ENCODE assay signal across 16 cellular contexts in the genomic region with DNA sequence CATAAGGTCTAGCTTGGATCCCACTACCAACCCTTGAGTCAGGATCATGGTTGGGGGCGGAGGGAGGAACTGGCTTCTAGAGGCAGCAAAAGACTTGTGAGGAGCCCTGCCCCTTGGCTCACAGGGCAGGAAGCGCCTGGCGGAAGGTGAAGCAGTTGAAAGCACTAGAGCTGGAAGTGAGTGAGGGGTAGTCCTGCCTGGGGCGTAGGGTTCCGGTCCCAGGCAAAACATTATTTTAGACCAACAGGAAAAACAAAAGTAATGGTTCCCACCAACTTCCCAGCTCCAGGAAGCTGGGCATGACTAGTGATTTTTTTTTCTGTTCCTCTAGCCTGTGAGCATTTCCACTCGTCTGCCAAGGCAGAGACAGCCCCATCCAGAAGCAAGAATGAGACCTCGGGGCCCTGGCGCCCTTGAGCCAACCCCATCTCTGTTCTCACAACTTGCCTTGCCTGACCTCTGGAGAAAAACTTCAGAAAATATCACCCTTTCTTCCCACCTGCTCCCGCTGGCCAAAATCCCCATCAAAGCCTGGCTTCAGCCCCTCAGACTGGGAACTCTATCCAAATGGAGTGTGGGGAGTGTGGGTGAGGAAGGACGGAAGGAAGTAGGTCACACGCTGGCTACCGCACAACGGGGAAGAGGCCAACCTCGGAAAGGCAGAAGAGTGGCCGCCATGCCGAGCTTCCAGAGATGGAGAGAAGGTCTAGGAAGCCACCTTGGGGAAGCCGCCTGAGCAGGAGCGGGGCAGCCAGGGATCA. TPM values are rescaled to one million over a fixed set of nuclear protein-coding genes. Genes with fewer than 3 reads are reported as not detected.
A peak's percentile ranks its signal among the peaks of the same experiment; 100 is the strongest.
DNase-seq lines count a peak whose midpoint lies in the region; ATAC-seq, FAIRE-seq and TF ChIP-seq lines count a peak whose summit lies in the region.
"Had no signal": no experiment of that assay in that cellular context is flagged by ENCODE, and none has a peak within 500 bp of the region (broad histone marks: within the 10 kb centered on the region; RNA-seq: fewer than 3 reads in every experiment).

No MANE protein-coding gene starts in this region.

- H3K4me3 Mint-ChIP-seq in naive thymus-derived CD4-positive, alpha-beta T cell, result peak overlapping the region in 9 of 10 donors; percentile 3 to 65 (median 45)
- H3K4me3 Mint-ChIP-seq: HFFc6 had no signal

- peak overlapping the region in 8 of 9 donors; percentile 81 to 92 (median 88) for H3K27ac Mint-ChIP-seq in naive thymus-derived CD4-positive, alpha-beta T cell
- H3K27ac Mint-ChIP-seq: HFFc6 had no signal

- dilution Hi-C loops in endothelial cell of umbilical vein (cut with MboI; ENCODE audit: extremely low pct_ligation_motif_present, low sequenced_read_pairs), result no loop called here

- H2AFZ ChIP-seq in endothelial cell of umbilical vein (ENCODE audit: low read depth, low read length), result peak overlapping the region; percentile 47

- DNase-seq in activated T-cell treated with anti-CD3 and anti-CD28 coated beads for 1 hour (ENCODE audit: low read depth) (peak; percentile 11), activated T-cell treated with anti-CD3 and anti-CD28 coated beads for 4 hours (no peak), endothelial cell of umbilical vein (ENCODE audit: low read depth, low spot score) (peak; percentile 65), tibial nerve (ENCODE audit: low spot score in 2 of 2) (no peak), foreskin keratinocyte (no peak), SK-N-DZ (ENCODE audit: low spot score) (no peak)
- peak in 6 of 9 donors; percentile 20 to 54 (median 36) for DNase-seq in naive thymus-derived CD4-positive, alpha-beta T cell
- no peak for DNase-seq in effector memory CD4-positive, alpha-beta T cell
- DNase-seq: central memory CD4-positive, alpha-beta T cell; DMS153; HFFc6; mesendoderm; NCI-H2081 treated with DMSO at 0.1 percent for 48 hours; T-helper 9 cell had no signal

- no peaks in the 10 kb centered on the region for H3K9me3 Mint-ChIP-seq in naive thymus-derived CD4-positive, alpha-beta T cell
- H3K9me3 Mint-ChIP-seq: HFFc6 had no signal

- no peaks in the 10 kb centered on the region for H3K36me3 Mint-ChIP-seq in naive thymus-derived CD4-positive, alpha-beta T cell

- H3K27me3 ChIP-seq in endothelial cell of umbilical vein (ENCODE audit: control insufficient read depth in 2 of 2, insufficient read depth in 2 of 2, low read length in 2 of 2) (no peaks in the 10 kb centered on the region), tibial nerve (no peaks in the 10 kb centered on the region), foreskin keratinocyte (no peaks in the 10 kb centered on the region)
- no peaks in the 10 kb centered on the region for H3K27me3 ChIP-seq in naive thymus-derived CD4-positive, alpha-beta T cell (ENCODE audit: control insufficient read depth in 2 of 2, insufficient read depth in 2 of 2, low read length in 2 of 2)
- no peaks in the 10 kb centered on the region for H3K27me3 ChIP-seq in effector memory CD4-positive, alpha-beta T cell (replicated peaks; ENCODE audit: control insufficient read depth, insufficient read depth, low read length, poor library complexity, severe bottlenecking)

- H3K9me3 ChIP-seq in endothelial cell of umbilical vein (replicated peaks; ENCODE audit: control insufficient read depth, insufficient read depth, low read length) (no peaks in the 10 kb centered on the region), tibial nerve (no peaks in the 10 kb centered on the region)
- H3K9me3 ChIP-seq in naive thymus-derived CD4-positive, alpha-beta T cell (ENCODE audit: control insufficient read depth in 2 of 3, low read length in 3 of 3), result no peaks in the 10 kb centered on the region
- no peaks in the 10 kb centered on the region for H3K9me3 ChIP-seq in effector memory CD4-positive, alpha-beta T cell (ENCODE audit: control insufficient read depth, low read length)

- intact Hi-C loops in endothelial cell of umbilical vein (cut with micrococcal nuclease), result loop anchor here (2.0 kb wide), 1 partner anchor 15 kb away; no protein-coding TSS in a partner anchor
- intact Hi-C loops in naive thymus-derived CD4-positive, alpha-beta T cell (cut with micrococcal nuclease), result no loop called here

- H3K4me3 ChIP-seq in endothelial cell of umbilical vein (replicated peaks in 1 of 3; ENCODE audit: insufficient read depth in 1 of 3, low read depth in 1 of 3, low read length in 3 of 3) (no peak overlapping the region), tibial nerve (peak overlapping the region in 1 of 4 donors; percentile 7)
- no peak overlapping the region for H3K4me3 ChIP-seq in naive thymus-derived CD4-positive, alpha-beta T cell (ENCODE audit: low read length)
- no peak overlapping the region for H3K4me3 ChIP-seq in effector memory CD4-positive, alpha-beta T cell (ENCODE audit: insufficient read depth, low read depth, low read length, poor library complexity, severe bottlenecking)

- BruUV-seq in endothelial cell of umbilical vein (replicated peaks; lab: Mats Ljungman, UMichigan), result TSS peak; percentile 19

- peak overlapping the region; percentile 14 for H3K4me2 ChIP-seq in endothelial cell of umbilical vein (ENCODE audit: insufficient read depth, low read length)
- H3K4me2 ChIP-seq: KMS-11 had no signal

- peak; percentile 60 for ATAC-seq in naive thymus-derived CD4-positive, alpha-beta T cell
- no peak for ATAC-seq in foreskin keratinocyte

- POLR2A ChIA-PET in endothelial cell of umbilical vein (lab: Charles Lee), result interaction anchor here (0.5 kb wide), 1 partner anchor 47 kb away, joined by 3 read pairs; no protein-coding TSS in a partner anchor
- POLR2A ChIA-PET in naive thymus-derived CD4-positive, alpha-beta T cell (lab: Charles Lee), result interaction anchor here (0.8 to 2.3 kb wide), 4 partner anchors 11 to 1117 kb away, joined by 3 to 8 read pairs (median 3); no protein-coding TSS in a partner anchor

- H3K27ac ChIP-seq in endothelial cell of umbilical vein (ENCODE audit: insufficient read depth, low read depth, low read length) (no peak overlapping the region), tibial nerve (peak overlapping the region in 3 of 4 donors; percentile 45 to 83 (median 80)), foreskin keratinocyte (no peak overlapping the region)
- peak overlapping the region; percentile 55 for H3K27ac ChIP-seq in naive thymus-derived CD4-positive, alpha-beta T cell (ENCODE audit: low read depth, low read length)
- no peak overlapping the region for H3K27ac ChIP-seq in effector memory CD4-positive, alpha-beta T cell (ENCODE audit: insufficient read depth, low read length, poor library complexity, severe bottlenecking)
- H3K27ac ChIP-seq: KMS-11 had no signal

- H3K9ac ChIP-seq in endothelial cell of umbilical vein (replicated peaks; ENCODE audit: extremely low read depth, insufficient read depth, low read length), result no peak overlapping the region
- H3K9ac ChIP-seq: KMS-11 had no signal

- TF ChIP-seq CTCF in endothelial cell of umbilical vein (IDR thresholded peaks at IDR 0.05; ENCODE audit: extremely low read depth in 1 of 2, insufficient read depth in 1 of 2, low read depth in 1 of 2, low read length in 2 of 2) (no peak), tibial nerve (IDR thresholded peaks at IDR 0.05) (no peak), foreskin keratinocyte (conservative IDR thresholded peaks at IDR 0.05) (no peak)

- TF ChIP-seq POLR2A in endothelial cell of umbilical vein (IDR thresholded peaks at IDR 0.05; ENCODE audit: low read depth, low read length) (no peak), tibial nerve (IDR thresholded peaks at IDR 0.05) (no peak)

- H3K79me2 ChIP-seq in endothelial cell of umbilical vein (ENCODE audit: control insufficient read depth, insufficient read depth, low read length), result no peaks in the 10 kb centered on the region

- FAIRE-seq in endothelial cell of umbilical vein (lab: Jason Lieb, UNC), result no peak
- FAIRE-seq: A204.1 had no signal

- H3K36me3 ChIP-seq in endothelial cell of umbilical vein (ENCODE audit: control insufficient read depth in 2 of 2, extremely low read depth in 1 of 2, insufficient read depth in 2 of 2, low read length in 2 of 2), result no peaks in the 10 kb centered on the region
- no peaks in the 10 kb centered on the region for H3K36me3 ChIP-seq in naive thymus-derived CD4-positive, alpha-beta T cell (ENCODE audit: control insufficient read depth in 2 of 3, insufficient read depth in 3 of 3, low read length in 3 of 3)
- no peaks in the 10 kb centered on the region for H3K36me3 ChIP-seq in tibial nerve
- H3K36me3 ChIP-seq in effector memory CD4-positive, alpha-beta T cell (ENCODE audit: control insufficient read depth, insufficient read depth, low read length), result no peaks in the 10 kb centered on the region

- no peaks in the 10 kb centered on the region for H3K9me1 ChIP-seq in endothelial cell of umbilical vein (replicated peaks; ENCODE audit: control insufficient read depth, extremely low read depth, insufficient read depth, low read length)

- no peaks in the 10 kb centered on the region for H3K27me3 Mint-ChIP-seq in naive thymus-derived CD4-positive, alpha-beta T cell

- CTCF ChIA-PET in endothelial cell of umbilical vein (lab: Charles Lee), result interaction anchor here (0.6 to 4.4 kb wide), 5 partner anchors 10 to 207 kb away, joined by 3 to 36 read pairs (median 5); no protein-coding TSS in a partner anchor
- CTCF ChIA-PET in naive thymus-derived CD4-positive, alpha-beta T cell (lab: Charles Lee), result interaction anchor here (0.7 to 4.0 kb wide), 3 partner anchors 10 to 32 kb away, joined by 3 to 19 read pairs (median 11); no protein-coding TSS in a partner anchor

- H3K4me1 ChIP-seq in endothelial cell of umbilical vein (ENCODE audit: control insufficient read depth, extremely low read depth, insufficient read depth, low read length) (peaks cover 13% of the 10 kb centered on the region), tibial nerve (peaks cover 0 to 15% (median 7%) of the 10 kb centered on the region in 4 donors), foreskin keratinocyte (no peaks in the 10 kb centered on the region)
- peaks cover 0 to 21% of the 10 kb centered on the region in 2 donors for H3K4me1 ChIP-seq in naive thymus-derived CD4-positive, alpha-beta T cell (ENCODE audit: control insufficient read depth in 2 of 2, insufficient read depth in 2 of 2, low read length in 2 of 2)
- H3K4me1 ChIP-seq in effector memory CD4-positive, alpha-beta T cell (ENCODE audit: control insufficient read depth, insufficient read depth, low read length, poor library complexity, severe bottlenecking), result no peaks in the 10 kb centered on the region

- H3K4me1 Mint-ChIP-seq in naive thymus-derived CD4-positive, alpha-beta T cell, result peaks cover 6 to 31% (median 18%) of the 10 kb centered on the region in 7 donors

- no peaks in the 10 kb centered on the region for H4K20me1 ChIP-seq in endothelial cell of umbilical vein (replicated peaks; ENCODE audit: control insufficient read depth, extremely low read depth, insufficient read depth, low read length)

- TF ChIP-seq EP300 in tibial nerve (IDR thresholded peaks at IDR 0.05), result no peak

- 56% methylated on average over 18 of the region's 18 CpGs for WGBS in tibial nerve, 2 donors

RNA-seq across cellular contexts. Expression of gene RBPMS2, which starts 57.5 kb away (rescaled TPM):
- total RNA-seq in endothelial cell of umbilical vein, result 7.6 and 7.8 TPM in 2 replicates
- 2.3 TPM in 2 replicates for polyA plus RNA-seq in endothelial cell of umbilical vein
- polyA plus RNA-seq in endothelial cell of umbilical vein (2011; cell fraction: cytosol; rRNA removed), result 2.9 and 3.0 TPM in 2 replicates
- 2.4 and 3.4 TPM in 2 replicates for polyA plus RNA-seq in endothelial cell of umbilical vein (2011; cell fraction: nucleus; rRNA removed)
- 3.6 and 8.3 TPM in 2 replicates for polyA plus RNA-seq in endothelial cell of umbilical vein (2012)
- polyA minus RNA-seq in endothelial cell of umbilical vein, result 0.78 and 0.79 TPM in 2 replicates
- 0.82 TPM for polyA minus RNA-seq in endothelial cell of umbilical vein (2011; cell fraction: cytosol; rRNA and poly(A)+ RNA removed)
- polyA minus RNA-seq in endothelial cell of umbilical vein (2011; cell fraction: nucleus; rRNA and poly(A)+ RNA removed), result 1.4 and 1.5 TPM in 2 replicates
- total RNA-seq in naive thymus-derived CD4-positive, alpha-beta T cell, result 1 to 10 TPM in 1 of 5 experiments, not detected in 4; 1.2 TPM
- polyA plus RNA-seq in naive thymus-derived CD4-positive, alpha-beta T cell, result not detected
- total RNA-seq in tibial nerve, result 1 to 10 TPM in 3 of 4 donors, under 1 TPM in 1; 0.22 to 5.4 (median 1.8) TPM
- total RNA-seq in foreskin keratinocyte, result not detected in 2 replicates
- not detected in 2 replicates for polyA plus RNA-seq in foreskin keratinocyte
- 0.06 and 0.46 TPM in 2 replicates for polyA plus RNA-seq in SK-N-DZ (2014; cell fraction: cytosol; rRNA removed)
- polyA plus RNA-seq in SK-N-DZ (2014; cell fraction: nucleus; rRNA removed), result 0.13 and 0.46 TPM in 2 replicates

Comparison
In these comparisons a context has a peak if more than half of its experiments do, and no peak if none do; other contexts are left out.
1. DNase-seq: peak in activated T-cell treated with anti-CD3 and anti-CD28 coated beads for 1 hour (single experiment), endothelial cell of umbilical vein (single experiment) and naive thymus-derived CD4-positive, alpha-beta T cell (6 of 9); none in activated T-cell treated with anti-CD3 and anti-CD28 coated beads for 4 hours (single experiment), tibial nerve (0 of 2), foreskin keratinocyte (0 of 2), effector memory CD4-positive, alpha-beta T cell (0 of 3) and SK-N-DZ (single experiment).
2. H3K27ac ChIP-seq: peak in naive thymus-derived CD4-positive, alpha-beta T cell (single experiment) and tibial nerve (3 of 4); none in endothelial cell of umbilical vein (single experiment), foreskin keratinocyte (single experiment) and effector memory CD4-positive, alpha-beta T cell (single experiment).